ENCODE assay signal across 18 cellular contexts in the genomic region with DNA sequence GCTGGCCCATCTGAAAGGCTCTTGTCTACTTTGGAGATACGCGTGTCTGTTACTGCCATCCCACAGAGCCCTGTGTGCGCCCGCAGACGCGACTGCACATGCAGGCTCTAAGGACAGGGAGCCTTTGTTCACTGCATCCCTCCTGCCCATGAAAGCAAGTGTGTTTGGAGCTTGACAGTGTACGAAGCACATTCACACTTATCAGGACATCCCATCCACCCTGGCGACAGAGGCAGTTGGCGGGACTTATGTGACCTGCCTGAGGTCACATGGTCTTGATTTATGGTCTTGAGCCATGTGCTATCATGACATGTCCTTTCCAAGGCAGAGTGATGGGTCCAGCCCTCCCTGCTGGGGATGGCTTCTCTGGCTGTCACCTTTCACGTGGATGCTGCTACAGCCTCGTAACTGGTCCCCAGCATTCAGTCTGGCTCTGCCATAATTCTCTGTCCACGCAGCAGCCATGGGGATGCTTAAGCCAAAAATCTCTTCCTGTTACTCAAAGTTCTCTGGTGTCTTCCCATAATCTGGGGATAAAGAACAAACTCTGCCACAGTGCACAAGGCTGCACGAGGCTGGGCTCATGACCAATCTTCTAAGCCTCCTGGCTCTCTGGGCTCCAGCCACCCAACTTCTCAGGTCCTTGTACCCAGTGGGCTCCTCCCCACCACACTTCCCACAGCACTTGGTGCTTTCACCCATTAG. TPM values are rescaled to one million over a fixed set of nuclear protein-coding genes. Genes with fewer than 3 reads are reported as not detected.
DNase-seq lines count a peak whose midpoint lies in the region; ATAC-seq, FAIRE-seq and TF ChIP-seq lines count a peak whose summit lies in the region.
"Had no signal": no experiment of that assay in that cellular context is flagged by ENCODE, and none has a peak within 500 bp of the region (broad histone marks: within the 10 kb centered on the region; RNA-seq: fewer than 3 reads in every experiment).

No MANE protein-coding gene starts in this region.

- H3K9me3 ChIP-seq in H1 (ENCODE audit: insufficient read depth in 2 of 2, low read depth in 1 of 2, low read length in 1 of 2) = no peaks in the 10 kb centered on the region
- H3K9me3 ChIP-seq: MG63, uterus had no signal

- H3K4me2 ChIP-seq in H1 (ENCODE audit: insufficient read depth in 1 of 2, low read depth in 2 of 2, low read length in 2 of 2) = no peak overlapping the region

- POLR2A ChIA-PET in H1 (lab: Charles Lee; ENCODE audit: partially characterized antibody) = interaction anchor here (1.3 kb wide), 1 partner anchor 11 kb away, joined by 6 read pairs; no protein-coding TSS in a partner anchor

- no peak overlapping the region for H3K9ac ChIP-seq in H1 (replicated peaks in 1 of 4; ENCODE audit: extremely low read depth in 1 of 4, low read depth in 3 of 4, low read length in 3 of 4)

- H2AK5ac ChIP-seq in H1 (ENCODE audit: low read depth, low read length) = no peak overlapping the region

- peaks cover 2% of the 10 kb centered on the region; the same call in 1 of the 2 replicates for H3K23me2 ChIP-seq in H1 (ENCODE audit: low read depth, low read length)

- H3K27me3 ChIP-seq in H1 (replicated peaks in 1 of 4; ENCODE audit: control insufficient read depth in 3 of 4, extremely low read depth in 1 of 4, insufficient read depth in 3 of 4, low read length in 3 of 4) = no peaks in the 10 kb centered on the region; a peak in 1 of 7 replicates
- H3K27me3 ChIP-seq: MG63, uterus had no signal

- no peak overlapping the region for H3K23ac ChIP-seq in H1 (ENCODE audit: insufficient read length)

- H4K20me1 ChIP-seq in H1 (replicated peaks in 1 of 2; ENCODE audit: control insufficient read depth in 1 of 2, insufficient read depth in 2 of 2, low read length in 2 of 2) = peaks cover 0 to 2% of the 10 kb centered on the region in 2 experiments

- H4K5ac ChIP-seq in H1 (ENCODE audit: insufficient read length, low read depth, low read length) = no peak overlapping the region

- peaks cover 34% of the 10 kb centered on the region for H3K4me1 Mint-ChIP-seq in T-helper 2 cell treated with Interferon-gamma antibody and Interleukin-4, amounts not matched to agents 5 μg/mL and 100 μg/mL, for 36 hours (ENCODE audit: low read depth)

- H3K36me3 ChIP-seq in H1 (ENCODE audit: control insufficient read depth in 2 of 4, insufficient read depth in 4 of 4, low read length in 3 of 4) = no peaks in the 10 kb centered on the region
- H3K36me3 ChIP-seq: MG63, uterus had no signal

- in situ Hi-C loops in SK-MEL-5 (cut with HindIII; ENCODE audit: low pct_unique_long_range_greater_than_20kb, low sequenced_read_pairs) = no loop called here

- H2BK15ac ChIP-seq in H1 (ENCODE audit: low read length) = 0 out of 2 replicates have a peak overlapping the region, but pooled peaks have one; percentile 46

- no peak overlapping the region for H4K8ac ChIP-seq in H1 (ENCODE audit: extremely low read depth, insufficient read depth, low read length)

- H3K27ac Mint-ChIP-seq in T-helper 2 cell treated with Interferon-gamma antibody and Interleukin-4, amounts not matched to agents 5 μg/mL and 100 μg/mL, for 36 hours = peak overlapping the region; percentile 74

- peaks cover 3 to 10% (median 4%) of the 10 kb centered on the region in 4 experiments; a peak in 4 of 7 replicates for H3K4me1 ChIP-seq in H1 (replicated peaks in 1 of 4; ENCODE audit: control insufficient read depth in 3 of 4, insufficient read depth in 4 of 4, low read length in 3 of 4)

- no peak for TF ChIP-seq CTCF in H1 (IDR thresholded peaks at IDR 0.05; ENCODE audit: control extremely low read depth in 1 of 3, insufficient read depth in 1 of 3, low read depth in 1 of 3, low read length in 3 of 3)

- no peak for ATAC-seq in HG03280 (IDR thresholded peaks at IDR 0.05; ENCODE audit: unreplicated experiment)

- no peak overlapping the region for H3K4ac ChIP-seq in H1 (replicated peaks; ENCODE audit: insufficient read length, low read depth, low read length)

- DNase-seq in T-helper 2 cell treated with Interferon-gamma antibody and Interleukin-4, amounts not matched to agents 5 μg/mL and 100 μg/mL, for 36 hours (ENCODE audit: low spot score) = no peak
- DNase-seq in T-helper 2 cell (no peak), SK-MEL-5 (ENCODE audit: low read depth, low spot score) (peak; percentile 53), H1 (ENCODE audit: low read depth in 1 of 2, low spot score in 2 of 2) (no peak), putamen (ENCODE audit: low spot score) (peak; percentile 96), retina (no peak)
- DNase-seq in stimulated activated CD4-positive, alpha-beta T cell treated with anti-CD3 and anti-CD28 coated beads, Interleukin-2, amount 100 ng/mL, for 48 hours = no peak
- DNase-seq: activated CD4-positive, CD25-positive, alpha-beta regulatory T cell treated with anti-CD3 and anti-CD28 coated beads, Interleukin-2, amount 50 U/mL, for 72 hours; activated naive CD4-positive, alpha-beta T cell treated with Interleukin-2 at 50 U/mL for 16 hours; MG63; NCI-H510A; SHP77; small intestine; uterus had no signal

- CTCF ChIA-PET in H1 (lab: Charles Lee; ENCODE audit: partially characterized antibody) = interaction anchor here (0.7 to 5.7 kb wide), 5 partner anchors 15 to 164 kb away, joined by 3 to 55 read pairs (median 4); no protein-coding TSS in a partner anchor

- no peak for FAIRE-seq in H1 (lab: Jason Lieb, UNC)
- FAIRE-seq: islet of Langerhans, small intestine had no signal

- H3K27me3 Mint-ChIP-seq in T-helper 2 cell treated with Interferon-gamma antibody and Interleukin-4, amounts not matched to agents 5 μg/mL and 100 μg/mL, for 36 hours (ENCODE audit: low read depth) = no peaks in the 10 kb centered on the region

- H2BK12ac ChIP-seq in H1 (ENCODE audit: low read depth, low read length) = no peak overlapping the region

- H3K27ac ChIP-seq in H1 (ENCODE audit: low read depth, low read length) = no peak overlapping the region
- H3K27ac ChIP-seq: coronary artery, HL-60, uterus had no signal

- peak overlapping the region; percentile 26; the same call in 1 of the 2 replicates for H2BK5ac ChIP-seq in H1 (ENCODE audit: low read depth, low read length)

- no peaks in the 10 kb centered on the region; the same call in 1 of the 2 replicates for H3K79me1 ChIP-seq in H1 (ENCODE audit: low read depth, low read length)

- no peak overlapping the region for H3K4me3 Mint-ChIP-seq in T-helper 2 cell treated with Interferon-gamma antibody and Interleukin-4, amounts not matched to agents 5 μg/mL and 100 μg/mL, for 36 hours

- no peak for TF ChIP-seq POLR2A in H1 (IDR thresholded peaks at IDR 0.05; ENCODE audit: control extremely low read depth in 1 of 2, low read depth in 2 of 2, low read length in 2 of 2)

- H4K91ac ChIP-seq in H1 (replicated peaks; ENCODE audit: insufficient read length, low read length) = no peak overlapping the region

- H3K4me3 ChIP-seq in H1 (ENCODE audit: extremely low read depth in 1 of 4, insufficient read depth in 2 of 4, low read depth in 3 of 4, low read length in 4 of 4) = no peak overlapping the region
- H3K4me3 ChIP-seq: coronary artery, MG63, uterus had no signal

- no peak overlapping the region for H2AFZ ChIP-seq in H1 (ENCODE audit: low read length)

- no peak for TF ChIP-seq RAD21 in H1 (IDR thresholded peaks at IDR 0.05 in 1 of 2, conservative IDR thresholded peaks at IDR 0.05 in 1 of 2; ENCODE audit: low read depth in 2 of 2, low read length in 2 of 2)

- H3K9me3 Mint-ChIP-seq in T-helper 2 cell treated with Interferon-gamma antibody and Interleukin-4, amounts not matched to agents 5 μg/mL and 100 μg/mL, for 36 hours = no peaks in the 10 kb centered on the region

- H3K56ac ChIP-seq in H1 (replicated peaks; ENCODE audit: insufficient read length, low read depth, low read length) = no peak overlapping the region

- TF ChIP-seq EP300 in H1 (IDR thresholded peaks at IDR 0.05; ENCODE audit: borderline replicate concordance in 1 of 2, low read depth in 2 of 2, low read length in 2 of 2) = no peak

- H3K18ac ChIP-seq in H1 (ENCODE audit: extremely low read depth, low read length) = no peak overlapping the region

- H3K36me3 Mint-ChIP-seq in T-helper 2 cell treated with Interferon-gamma antibody and Interleukin-4, amounts not matched to agents 5 μg/mL and 100 μg/mL, for 36 hours (ENCODE audit: low read depth) = peaks cover 15% of the 10 kb centered on the region

- no peak overlapping the region for H3K14ac ChIP-seq in H1 (ENCODE audit: insufficient read length)

- no peak overlapping the region for H2BK120ac ChIP-seq in H1 (replicated peaks; ENCODE audit: low read depth, low read length)

- no peaks in the 10 kb centered on the region for H3K79me2 ChIP-seq in H1 (ENCODE audit: control insufficient read depth in 1 of 2, insufficient read depth in 2 of 2, low read length in 2 of 2)

- H2BK20ac ChIP-seq in H1 (ENCODE audit: low read length) = no peak overlapping the region

- 92% methylated on average over 13 of the region's 13 CpGs; no CpG with 5 or more reads in 1 of the 2 experiments for WGBS in H1 (ENCODE audit: extremely low coverage in 1 of 2, insufficient coverage in 1 of 2, insufficient read length in 1 of 2, insufficient replicate concordance in 2 of 2, low coverage in 1 of 2, low lambda C conversion rate in 2 of 2, missing lambda C conversion rate in 1 of 2), 2 experiments

TF ChIP-seq in H1, 55 proteins besides CTCF, POLR2A, EP300 and RAD21 (continues in another document):
- TF ChIP-seq MAFK (IDR thresholded peaks at IDR 0.05; ENCODE audit: low read depth, low read length) (no peak), SIX5 (IDR thresholded peaks at IDR 0.05; ENCODE audit: low read depth, low read length) (no peak), RNF2 (IDR thresholded peaks at IDR 0.05; ENCODE audit: borderline replicate concordance, low read depth, low read length, missing control alignments, poor library complexity, severe bottlenecking) (no peak), SIRT6 (IDR thresholded peaks at IDR 0.05; ENCODE audit: low read length) (no peak)

RNA-seq across cellular contexts. Expression of a gene that starts 36.3 kb away (rescaled TPM):
- 35.7 and 36.6 TPM in 2 replicates for total RNA-seq in SK-MEL-5 (2014; rRNA removed; shearing (Covaris generic))
- polyA plus RNA-seq in SK-MEL-5 (2015; cell fraction: cytosol; rRNA removed) = 40.8 and 48.1 TPM in 2 replicates
- 27.0 and 38.0 TPM in 2 replicates for polyA plus RNA-seq in SK-MEL-5 (2015; cell fraction: nucleus; rRNA removed)
- 61.4 and 62.6 TPM in 2 replicates for total RNA-seq in H1 (2021; fragmentation: NEBNext Ultra II Directional; extraction: Animal tissue kit (Norgen Biotek cat#: 25700))
- 47.2 and 60.9 TPM in 2 replicates for polyA plus RNA-seq in H1 (2011; rRNA removed)
- polyA plus RNA-seq in H1 (2011; cell fraction: cytosol; rRNA removed) = 63.9 TPM
- 42.1 TPM for polyA plus RNA-seq in H1 (2011; cell fraction: nucleus; rRNA removed)
- polyA plus RNA-seq in H1 (2012, experiment 1 of 2) = 39.8 to 46.0 TPM (median 43.3 TPM) in 4 replicates
- 24.2 TPM for polyA plus RNA-seq in H1 (2012, experiment 2 of 2)
- 37.7 TPM for polyA plus RNA-seq in H1 (2013, experiment 1 of 2)
- polyA plus RNA-seq in H1 (2013, experiment 2 of 2) = 37.8 TPM
- 59.5 and 70.5 TPM in 2 replicates for polyA minus RNA-seq in H1 (2011; rRNA and poly(A)+ RNA removed)
- 40.0 TPM for polyA minus RNA-seq in H1 (2011; cell fraction: cytosol; rRNA and poly(A)+ RNA removed)
- 48.7 TPM for polyA minus RNA-seq in H1 (2011; cell fraction: nucleus; rRNA and poly(A)+ RNA removed)

Comparison
In these comparisons a context has a peak if more than half of its experiments do, and no peak if none do; other contexts are left out.
1. DNase-seq: peak in SK-MEL-5 (single experiment) and putamen (single experiment); none in T-helper 2 cell treated with Interferon-gamma antibody and Interleukin-4, amounts not matched to agents 5 μg/mL and 100 μg/mL, for 36 hours (single experiment), T-helper 2 cell (0 of 5), H1 (0 of 2), stimulated activated CD4-positive, alpha-beta T cell treated with anti-CD3 and anti-CD28 coated beads, Interleukin-2, amount 100 ng/mL, for 48 hours (0 of 2) and retina (single experiment).